Comparison of ENCODE assay signal across 15 cellular contexts in genomic region chr17:81027038-81027437, GRCh38. TPM values are rescaled to one million over a fixed set of nuclear protein-coding genes. Genes with fewer than 3 reads are reported as not detected.
DNase-seq lines count a peak whose midpoint lies in the region; ATAC-seq and TF ChIP-seq lines count a peak whose summit lies in the region.
"Had no signal": no experiment of that assay in that cellular context is flagged by ENCODE, and none has a peak within 500 bp of the region (broad histone marks: within the 10 kb centered on the region; RNA-seq: fewer than 3 reads in every experiment).

No MANE protein-coding gene starts in this region.

- CTCF ChIA-PET in mammary epithelial cell (lab: Charles Lee; ENCODE audit: low non-redundant PET), result no interaction called here
- CTCF ChIA-PET in CD8-positive, alpha-beta T cell (lab: Charles Lee), result interaction anchor here (1.3 kb wide), 1 partner anchor 75 kb away, joined by 6 read pairs; no protein-coding TSS in a partner anchor

- H3K27ac ChIP-seq in mammary epithelial cell (ENCODE audit: insufficient read depth, low read depth, low read length), result no peak overlapping the region
- H3K27ac ChIP-seq in CD8-positive, alpha-beta T cell (ENCODE audit: low read depth, low read length), result no peak overlapping the region

- intact Hi-C loops in natural killer cell (cut with micrococcal nuclease) (no loop called here), mammary epithelial cell (cut with micrococcal nuclease) (loop anchor here (10.0 kb wide), 1 partner anchor 198 kb away; the partner anchor contains the start of gene CEP131), mucosa of descending colon (cut with DNase I, micrococcal nuclease) (loop anchor here in 1 of 2 donors (5.0 kb wide), 1 partner anchor 75 kb away; no protein-coding TSS in a partner anchor)
- intact Hi-C loops in CD8-positive, alpha-beta T cell (cut with DNase I, micrococcal nuclease), result no loop called here

- no peak overlapping the region for H3K27ac Mint-ChIP-seq in natural killer cell treated with Interleukin-12 subunit alpha and Interleukin-12 subunit beta and Interleukin-15 and Interleukin-18, amount 100 ng/mL, for 72 hours
- H3K27ac Mint-ChIP-seq in natural killer cell, result no peak overlapping the region
- H3K27ac Mint-ChIP-seq in CD8-positive, alpha-beta T cell, result no peak overlapping the region
- H3K27ac Mint-ChIP-seq: activated T-helper 2 cell treated with anti-CD3 and anti-CD28 coated beads, Interferon-gamma antibody, Interleukin-2, Interleukin-4, amounts not matched to agents 10 μg/mL and 5 μg/mL and 100 μg/mL, durations not matched to agents 14 hours and 24 hours and 36 hours; effector memory CD8-positive, alpha-beta T cell had no signal

- dilution Hi-C loops in mammary epithelial cell (cut with HindIII; ENCODE audit: low sequenced_read_pairs), result no loop called here

- no peak for ATAC-seq in natural killer cell treated with Interleukin-12 subunit alpha and Interleukin-12 subunit beta and Interleukin-15 and Interleukin-18, amount 100 ng/mL, for 72 hours
- no peak for ATAC-seq in natural killer cell
- ATAC-seq in mucosa of descending colon, result no peak
- no peak for ATAC-seq in CD8-positive, alpha-beta T cell
- no peak for ATAC-seq in HG03354 (IDR thresholded peaks at IDR 0.05; ENCODE audit: poor library complexity, severe bottlenecking, unreplicated experiment)
- ATAC-seq: effector memory CD8-positive, alpha-beta T cell had no signal

- H3K4me1 ChIP-seq in mammary epithelial cell (ENCODE audit: insufficient read depth, low read length), result peaks cover 4% of the 10 kb centered on the region
- peaks cover 6% of the 10 kb centered on the region for H3K4me1 ChIP-seq in mucosa of descending colon (ENCODE audit: low read depth)
- peaks cover 9% of the 10 kb centered on the region for H3K4me1 ChIP-seq in CD8-positive, alpha-beta T cell (ENCODE audit: insufficient read depth, low read length)

- H4K20me1 ChIP-seq in mammary epithelial cell (ENCODE audit: insufficient read depth, low read length), result no peaks in the 10 kb centered on the region

- H3K9me3 ChIP-seq in mammary epithelial cell (replicated peaks; ENCODE audit: insufficient read depth, low read length) (no peaks in the 10 kb centered on the region), mucosa of descending colon (no peaks in the 10 kb centered on the region)
- H3K9me3 ChIP-seq in CD8-positive, alpha-beta T cell (ENCODE audit: low read length), result no peaks in the 10 kb centered on the region

- H3K9ac ChIP-seq in mammary epithelial cell (ENCODE audit: insufficient read depth, low read length), result no peak overlapping the region

- no peaks in the 10 kb centered on the region for H3K79me2 ChIP-seq in mammary epithelial cell (ENCODE audit: insufficient read depth, low read length)

- TF ChIP-seq CTCF in natural killer cell (IDR thresholded peaks at IDR 0.05), result no peak
- TF ChIP-seq CTCF in mammary epithelial cell (conservative IDR thresholded peaks at IDR 0.05 in 1 of 2, IDR thresholded peaks at IDR 0.05 in 1 of 2; ENCODE audit: extremely low read depth in 1 of 2, insufficient read depth in 1 of 2, low read depth in 1 of 2, low read length in 2 of 2), result no peak
- TF ChIP-seq CTCF in mucosa of descending colon (IDR thresholded peaks at IDR 0.05), result no peak
- no peak for TF ChIP-seq CTCF in CD8-positive, alpha-beta T cell (IDR thresholded peaks at IDR 0.05)

- peak overlapping the region; percentile 21 for H3K4me2 ChIP-seq in mammary epithelial cell (ENCODE audit: insufficient read depth, low read depth, low read length)

- H2AFZ ChIP-seq in mammary epithelial cell (ENCODE audit: low read depth, low read length), result peak overlapping the region; percentile 43

- no peaks in the 10 kb centered on the region for H3K9me3 Mint-ChIP-seq in natural killer cell treated with Interleukin-12 subunit alpha and Interleukin-12 subunit beta and Interleukin-15 and Interleukin-18, amount 100 ng/mL, for 72 hours
- no peaks in the 10 kb centered on the region for H3K9me3 Mint-ChIP-seq in natural killer cell
- H3K9me3 Mint-ChIP-seq in CD8-positive, alpha-beta T cell, result peaks cover 2% of the 10 kb centered on the region
- H3K9me3 Mint-ChIP-seq: effector memory CD8-positive, alpha-beta T cell had no signal

- BruUV-seq in mammary epithelial cell (replicated peaks; lab: Mats Ljungman, UMichigan), result no TSS peak

- peak; percentile 5 for DNase-seq in natural killer cell treated with Interleukin-12 subunit alpha and Interleukin-12 subunit beta and Interleukin-15 and Interleukin-18, amount 100 ng/mL, for 72 hours (ENCODE audit: low spot score)
- DNase-seq in natural killer cell, result no peak
- no peak for DNase-seq in mammary epithelial cell
- peak in 2 of 3 donors; percentile 25 to 41 for DNase-seq in mucosa of descending colon
- no peak for DNase-seq in H4 (ENCODE audit: low spot score)
- no peak for DNase-seq in CD8-positive, alpha-beta T cell
- no peak for DNase-seq in Kasumi-1 (lab: John Stamatoyannopoulos, UW)
- DNase-seq: central memory CD4-positive, alpha-beta T cell; effector memory CD8-positive, alpha-beta T cell; hippocampal formation; SHP77; stimulated activated CD4-positive, alpha-beta T cell treated with anti-CD3 and anti-CD28 coated beads, Interleukin-2, amount 100 ng/mL, for 48 hours; T-helper 2 cell had no signal

- in situ Hi-C loops in mammary epithelial cell (cut with MboI; ENCODE audit: low sequenced_read_pairs in 2 of 2), result no loop called here

- H3K4me3 ChIP-seq in mammary epithelial cell (replicated peaks in 1 of 3; ENCODE audit: insufficient read depth in 1 of 3, low read depth in 2 of 3, low read length in 3 of 3) (no peak overlapping the region), mucosa of descending colon (no peak overlapping the region)
- no peak overlapping the region for H3K4me3 ChIP-seq in CD8-positive, alpha-beta T cell (ENCODE audit: low read depth, low read length)

- H3K4me3 Mint-ChIP-seq in natural killer cell treated with Interleukin-12 subunit alpha and Interleukin-12 subunit beta and Interleukin-15 and Interleukin-18, amount 100 ng/mL, for 72 hours, result no peak overlapping the region
- H3K4me3 Mint-ChIP-seq in natural killer cell, result no peak overlapping the region
- no peak overlapping the region for H3K4me3 Mint-ChIP-seq in CD8-positive, alpha-beta T cell
- H3K4me3 Mint-ChIP-seq: effector memory CD8-positive, alpha-beta T cell had no signal

- 20% methylated on average over 11 of the region's 15 CpGs for WGBS in mammary epithelial cell (ENCODE audit: low coverage, missing lambda C conversion rate)

- H3K36me3 ChIP-seq in mammary epithelial cell (ENCODE audit: insufficient read depth, low read length), result no peaks in the 10 kb centered on the region
- H3K36me3 ChIP-seq in mucosa of descending colon (ENCODE audit: low read depth), result no peaks in the 10 kb centered on the region
- H3K36me3 ChIP-seq in CD8-positive, alpha-beta T cell (ENCODE audit: insufficient read depth, low read length), result no peaks in the 10 kb centered on the region

- H3K27me3 ChIP-seq in mammary epithelial cell (ENCODE audit: insufficient read depth, low read length), result peaks cover 10% of the 10 kb centered on the region
- H3K27me3 ChIP-seq in CD8-positive, alpha-beta T cell (ENCODE audit: insufficient read depth, low read length), result no peaks in the 10 kb centered on the region

- H3K36me3 Mint-ChIP-seq in natural killer cell treated with Interleukin-12 subunit alpha and Interleukin-12 subunit beta and Interleukin-15 and Interleukin-18, amount 100 ng/mL, for 72 hours, result no peaks in the 10 kb centered on the region
- no peaks in the 10 kb centered on the region for H3K36me3 Mint-ChIP-seq in natural killer cell
- no peaks in the 10 kb centered on the region for H3K36me3 Mint-ChIP-seq in CD8-positive, alpha-beta T cell

- peaks cover 13 to 14% of the 10 kb centered on the region in 2 donors for H3K27me3 Mint-ChIP-seq in natural killer cell treated with Interleukin-12 subunit alpha and Interleukin-12 subunit beta and Interleukin-15 and Interleukin-18, amount 100 ng/mL, for 72 hours
- H3K27me3 Mint-ChIP-seq in natural killer cell (ENCODE audit: low read depth in 2 of 2), result peaks cover 13% of the 10 kb centered on the region in 2 donors
- peaks cover 8% of the 10 kb centered on the region for H3K27me3 Mint-ChIP-seq in CD8-positive, alpha-beta T cell (ENCODE audit: low read depth)

- H3K4me1 Mint-ChIP-seq in natural killer cell treated with Interleukin-12 subunit alpha and Interleukin-12 subunit beta and Interleukin-15 and Interleukin-18, amount 100 ng/mL, for 72 hours (ENCODE audit: low read depth in 2 of 2), result peaks cover 4 to 5% of the 10 kb centered on the region in 2 donors
- H3K4me1 Mint-ChIP-seq in natural killer cell, result peaks cover 6% of the 10 kb centered on the region in 2 donors
- H3K4me1 Mint-ChIP-seq in CD8-positive, alpha-beta T cell (ENCODE audit: low read depth), result peaks cover 12% of the 10 kb centered on the region

- POLR2A ChIA-PET in CD8-positive, alpha-beta T cell (lab: Charles Lee), result no interaction called here

RNA-seq across cellular contexts. Expression of gene BAIAP2, which starts 7.9 kb away (rescaled TPM):
- total RNA-seq in natural killer cell treated with Interleukin-12 subunit alpha and Interleukin-12 subunit beta and Interleukin-15 and Interleukin-18, amount 100 ng/mL, for 72 hours, result 1 to 10 TPM; 7.3 to 9.6 TPM
- total RNA-seq in natural killer cell (10 to 100 TPM in 2 of 3 donors, 1 to 10 TPM in 1; 6.7 to 12.3 (median 10.4) TPM), mammary epithelial cell (100 to 1,000 TPM in 1 of 2 donors, 10 to 100 TPM in 1; 30.8 to 114 TPM), mucosa of descending colon (10 to 100 TPM; 11.6 to 76.7 (median 19.4) TPM)
- polyA plus RNA-seq in mammary epithelial cell, result 40.7 TPM
- polyA minus RNA-seq in mammary epithelial cell, result 24.5 TPM
- total RNA-seq in H4 (2014; rRNA removed; shearing (Covaris generic)), result 42.4 and 47.7 TPM in 2 replicates
- total RNA-seq in CD8-positive, alpha-beta T cell, result 1 to 10 TPM; 8.5 to 9.1 TPM

RNA-seq across cellular contexts. Expression of gene CHMP6, which starts 35.4 kb away (rescaled TPM):
- total RNA-seq in natural killer cell treated with Interleukin-12 subunit alpha and Interleukin-12 subunit beta and Interleukin-15 and Interleukin-18, amount 100 ng/mL, for 72 hours, result 10 to 100 TPM; 33.1 to 43.7 TPM
- total RNA-seq in natural killer cell (10 to 100 TPM; 26.8 to 33.3 (median 33.0) TPM), mammary epithelial cell (10 to 100 TPM; 12.0 to 28.1 TPM), mucosa of descending colon (10 to 100 TPM; 35.1 to 43.9 (median 35.4) TPM)
- polyA plus RNA-seq in mammary epithelial cell, result 22.9 TPM
- polyA minus RNA-seq in mammary epithelial cell, result 33.4 TPM
- 19.7 and 21.4 TPM in 2 replicates for total RNA-seq in H4 (2014; rRNA removed; shearing (Covaris generic))
- total RNA-seq in CD8-positive, alpha-beta T cell, result 10 to 100 TPM; 10.6 to 11.5 TPM

Comparison
In these comparisons a context has a peak if more than half of its experiments do, and no peak if none do; other contexts are left out.
1. DNase-seq: peak in natural killer cell treated with Interleukin-12 subunit alpha and Interleukin-12 subunit beta and Interleukin-15 and Interleukin-18, amount 100 ng/mL, for 72 hours (single experiment) and mucosa of descending colon (2 of 3); none in natural killer cell (single experiment), mammary epithelial cell (single experiment), H4 (single experiment), CD8-positive, alpha-beta T cell (0 of 7) and Kasumi-1 (0 of 2).